In the genomic region with DNA sequence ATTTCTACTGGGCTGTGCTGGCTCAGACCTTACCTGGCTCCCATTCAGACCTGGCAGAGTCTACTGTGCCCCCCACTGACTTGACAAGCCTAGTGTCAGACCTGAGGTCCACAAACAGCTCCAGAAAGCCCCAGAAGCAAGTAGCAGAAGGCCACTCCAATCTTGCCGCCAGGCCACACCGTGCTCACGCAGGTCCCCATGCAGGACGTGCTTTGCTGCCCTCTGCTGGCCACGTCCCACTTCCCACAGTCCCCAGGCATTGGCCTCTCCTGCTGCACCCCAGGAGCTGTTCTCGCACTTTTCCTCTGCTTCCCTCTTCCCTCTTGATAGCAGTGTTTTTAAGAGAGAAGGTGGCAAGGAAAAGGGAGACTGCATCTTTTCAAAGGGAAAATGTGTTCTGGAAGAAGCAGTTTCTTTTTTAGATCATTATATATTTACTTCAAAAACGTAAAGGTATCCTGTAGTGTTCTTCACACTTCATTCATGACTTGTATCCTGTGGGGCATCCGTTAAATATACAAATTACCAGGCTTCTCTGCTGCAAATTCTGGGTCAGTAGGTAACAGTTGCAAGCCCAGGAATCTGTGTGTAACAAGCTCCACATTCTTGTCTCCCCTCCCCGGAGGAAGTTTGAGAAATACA, we compare ENCODE assay signal across 8 cellular contexts.
A peak's percentile ranks its signal among the peaks of the same experiment; 100 is the strongest.
DNase-seq lines count a peak whose midpoint lies in the region; ATAC-seq, FAIRE-seq and TF ChIP-seq lines count a peak whose summit lies in the region.

No MANE protein-coding gene starts in this region.

- no peaks in the 10 kb centered on the region for H3K36me3 Mint-ChIP-seq in activated T-helper 17 cell treated with anti-CD3 and anti-CD28 coated beads, Interleukin-2, amount 50 U/mL, for 72 hours (ENCODE audit: low read depth)

- H3K4me1 Mint-ChIP-seq in activated T-helper 17 cell treated with anti-CD3 and anti-CD28 coated beads, Interleukin-2, amount 50 U/mL, for 72 hours = no peaks in the 10 kb centered on the region

- H3K4me3 Mint-ChIP-seq in activated T-helper 17 cell treated with anti-CD3 and anti-CD28 coated beads, Interleukin-2, amount 50 U/mL, for 72 hours = no peak overlapping the region

- H3K27me3 Mint-ChIP-seq in activated T-helper 17 cell treated with anti-CD3 and anti-CD28 coated beads, Interleukin-2, amount 50 U/mL, for 72 hours = peaks cover 4% of the 10 kb centered on the region

- peaks cover 0 to 3% of the 10 kb centered on the region in 2 donors for H3K4me1 ChIP-seq in thoracic aorta (ENCODE audit: control insufficient read depth in 1 of 2, low read depth in 2 of 2)

- no peaks in the 10 kb centered on the region for H3K36me3 ChIP-seq in thoracic aorta

- H3K9me3 Mint-ChIP-seq in activated T-helper 17 cell treated with anti-CD3 and anti-CD28 coated beads, Interleukin-2, amount 50 U/mL, for 72 hours = no peaks in the 10 kb centered on the region

- no peaks in the 10 kb centered on the region for H3K27me3 ChIP-seq in thoracic aorta (replicated peaks; ENCODE audit: insufficient read depth)

- H3K4me3 ChIP-seq in foreskin fibroblast (ENCODE audit: low read depth in 1 of 2, low read length in 2 of 2) = no peak overlapping the region
- no peak overlapping the region for H3K4me3 ChIP-seq in thoracic aorta

- no peak for TF ChIP-seq POLR2A in H54 (IDR thresholded peaks at IDR 0.05; ENCODE audit: low read depth, low read length)

- H3K27ac ChIP-seq in thoracic aorta = no peak overlapping the region

- TF ChIP-seq CTCF in LNCAP (IDR thresholded peaks at IDR 0.05) (peak; percentile 79), foreskin fibroblast (IDR thresholded peaks at IDR 0.05; ENCODE audit: low read depth, low read length) (peak; percentile 96), thoracic aorta (IDR thresholded peaks at IDR 0.05) (peak; percentile 73)

- DNase-seq in GF-D8 (lab: John Stamatoyannopoulos, UW) (peak; percentile 19), H54 (ENCODE audit: insufficient read length, low spot score) (peak; percentile 78), RPMI8226 (peak; percentile 91), foreskin fibroblast (peak; percentile 51 to 87), occipital lobe (lab: John Stamatoyannopoulos, UW) (peak; percentile 67), thoracic aorta (ENCODE audit: low spot score) (peak; percentile 12)

- ATAC-seq in activated T-helper 17 cell treated with anti-CD3 and anti-CD28 coated beads, Interleukin-2, amount 50 U/mL, for 72 hours (replicated peaks) = peak; percentile 99
- no peak for ATAC-seq in thoracic aorta (ENCODE audit: insufficient number of reproducible peaks, low FRiP score, low read depth)

- peak; percentile 70 for FAIRE-seq in H54 (lab: Jason Lieb, UNC)

- no peaks in the 10 kb centered on the region for H3K9me3 ChIP-seq in thoracic aorta

- no peak overlapping the region for H3K27ac Mint-ChIP-seq in activated T-helper 17 cell treated with anti-CD3 and anti-CD28 coated beads, Interleukin-2, amount 50 U/mL, for 72 hours

Comparison
In these comparisons a context has a peak if more than half of its experiments do, and no peak if none do; other contexts are left out.
1. DNase-seq: peak in every context shown above with its lines; median percentile 91 in RPMI8226; 78 in H54; 69 in foreskin fibroblast; 67 in occipital lobe; 19 in GF-D8; 12 in thoracic aorta.